Comparison of ENCODE assay signal across 1 cellular context in genomic region chr4:13592220-13592619, GRCh38.
TF ChIP-seq lines count a peak whose summit lies in the region.

No MANE protein-coding gene starts in this region.

TF ChIP-seq in HepG2, 621 proteins besides CTCF, POLR2A, EP300 and RAD21:
- TF ChIP-seq IKZF4 (CRISPR knock-in tag; IDR thresholded peaks at IDR 0.05; ENCODE audit: borderline replicate concordance, low read depth, not compliant biosample characterization) (no peak), RAD51 (IDR thresholded peaks at IDR 0.05; ENCODE audit: borderline replicate concordance) (no peak), ATF4 (CRISPR knock-in tag; IDR thresholded peaks at IDR 0.05) (no peak), HOMEZ (CRISPR knock-in tag; IDR thresholded peaks at IDR 0.05; ENCODE audit: low read depth) (peak; percentile 33; the same call in 1 of the 2 replicates), ELF3 (CRISPR knock-in tag; IDR thresholded peaks at IDR 0.05) (peak; percentile 68), SOX5 (CRISPR knock-in tag; IDR thresholded peaks at IDR 0.05; ENCODE audit: borderline replicate concordance) (peak; percentile 35; the same call in 1 of the 2 replicates), ZNF629 (CRISPR knock-in tag; conservative IDR thresholded peaks at IDR 0.05) (no peak), ARNTL (CRISPR knock-in tag; IDR thresholded peaks at IDR 0.05) (no peak), ZNF3 (CRISPR knock-in tag; IDR thresholded peaks at IDR 0.05) (no peak), HNF4A (CRISPR knock-in tag; IDR thresholded peaks at IDR 0.05) (peak; percentile 32; the same call in 1 of the 2 replicates), GABPA (IDR thresholded peaks at IDR 0.05; ENCODE audit: low read depth, low read length) (no peak), GABPA (CRISPR knock-in tag; IDR thresholded peaks at IDR 0.05; ENCODE audit: low read depth) (peak; percentile 11; the same call in 1 of the 2 replicates), ZBTB33 (CRISPR knock-in tag; IDR thresholded peaks at IDR 0.05) (no peak)
